26 cellular contexts compared by ENCODE assay signal in genomic region chr20:57456116-57456515, GRCh38.
A peak's percentile ranks its signal among the peaks of the same experiment; 100 is the strongest.
DNase-seq lines count a peak whose midpoint lies in the region; ATAC-seq, FAIRE-seq and TF ChIP-seq lines count a peak whose summit lies in the region.
"Had no signal": no experiment of that assay in that cellular context is flagged by ENCODE, and none has a peak within 500 bp of the region (broad histone marks: within the 10 kb centered on the region; RNA-seq: fewer than 3 reads in every experiment).

No MANE protein-coding gene starts in this region.

- TF ChIP-seq EP300 in esophagus muscularis mucosa (IDR thresholded peaks at IDR 0.05): no peak

- no peak overlapping the region for H3K4me3 ChIP-seq in BLaER1 treated with 17β-estradiol and CSF1 and Interleukin-3, amounts not matched to agents 10 nM and 100 nM
- no peak overlapping the region for H3K4me3 ChIP-seq in esophagus muscularis mucosa
- no peak overlapping the region for H3K4me3 ChIP-seq in spleen
- H3K4me3 ChIP-seq: A549, GM23338 had no signal

- H3K9ac ChIP-seq in BLaER1 treated with 17β-estradiol and CSF1 and Interleukin-3, amounts not matched to agents 10 nM and 100 nM: no peak overlapping the region

- H4K20me1 ChIP-seq in BLaER1 treated with 17β-estradiol and CSF1 and Interleukin-3, amounts not matched to agents 10 nM and 100 nM: no peaks in the 10 kb centered on the region

- intact Hi-C loops in esophagus muscularis mucosa (cut with DNase I) (no loop called here), spleen (cut with DNase I; ENCODE audit: low total_unique reads) (no loop called here)

- no peaks in the 10 kb centered on the region for H3K36me3 ChIP-seq in BLaER1 treated with 17β-estradiol and CSF1 and Interleukin-3, amounts not matched to agents 10 nM and 100 nM
- H3K36me3 ChIP-seq in esophagus muscularis mucosa (no peaks in the 10 kb centered on the region), spleen (no peaks in the 10 kb centered on the region)

- ATAC-seq in HG03095 (IDR thresholded peaks at IDR 0.05; ENCODE audit: unreplicated experiment): no peak
- ATAC-seq: A549; CD8-positive, alpha-beta T cell; GM23338; HCT116 had no signal

- no peak for TF ChIP-seq CTCF in esophagus muscularis mucosa (IDR thresholded peaks at IDR 0.05)
- no peak for TF ChIP-seq CTCF in spleen (IDR thresholded peaks at IDR 0.05 in 8 of 11, conservative IDR thresholded peaks at IDR 0.05 in 3 of 11)

- no peaks in the 10 kb centered on the region for H3K27me3 ChIP-seq in BLaER1 treated with 17β-estradiol and CSF1 and Interleukin-3, amounts not matched to agents 10 nM and 100 nM
- H3K27me3 ChIP-seq in esophagus muscularis mucosa: no peaks in the 10 kb centered on the region
- no peaks in the 10 kb centered on the region for H3K27me3 ChIP-seq in spleen (replicated peaks in 1 of 7)

- peaks cover 0 to 13% (median 0%) of the 10 kb centered on the region in 11 experiments; a peak in 4 of 22 replicates for H3K9me3 ChIP-seq in BLaER1 treated with 17β-estradiol and CSF1 and Interleukin-3, amounts not matched to agents 10 nM and 100 nM (replicated peaks in 1 of 11)
- H3K9me3 ChIP-seq in esophagus muscularis mucosa (no peaks in the 10 kb centered on the region), spleen (no peaks in the 10 kb centered on the region)
- H3K9me3 ChIP-seq: A549, Caco-2 had no signal

- TF ChIP-seq POLR2A in esophagus muscularis mucosa (IDR thresholded peaks at IDR 0.05; ENCODE audit: low read depth) (no peak), spleen (IDR thresholded peaks at IDR 0.05) (no peak)

- 89% methylated on average over 13 of the region's 13 CpGs for WGBS in esophagus muscularis mucosa
- WGBS in spleen, 5 donors: 93 to 98% (median 97%) methylated on average over 11 to 13 of the region's 13 CpGs

- H3K27ac ChIP-seq in BLaER1 treated with 17β-estradiol and CSF1 and Interleukin-3, amounts not matched to agents 10 nM and 100 nM: peak overlapping the region in 8 of 11 experiments; percentile 21 to 99 (median 98); a peak in 11 of 22 replicates
- peak overlapping the region; percentile 4 to 76 (median 72) for H3K27ac ChIP-seq in esophagus muscularis mucosa (replicated peaks in 1 of 4)
- no peak overlapping the region for H3K27ac ChIP-seq in spleen
- H3K27ac ChIP-seq: A549, C4-2B had no signal

- DNase-seq in HTR-8/SVneo (ENCODE audit: insufficient read length, low spot score) (no peak), esophagus muscularis mucosa (ENCODE audit: extremely low spot score) (no peak), spleen (peak; percentile 64), MV-4-11 (lab: John Stamatoyannopoulos, UW) (no peak), D341Med (ENCODE audit: low spot score) (no peak), Ammon's horn (ENCODE audit: low spot score) (no peak)
- DNase-seq: 8988T; ACHN; AML-193; Caco-2; CD4-positive, CD25-positive, alpha-beta regulatory T cell; CD8-positive, alpha-beta T cell; DMS 273 treated with DMSO at 0.1 percent for 48 hours; DMS79 treated with DMSO at 0.1 percent for 48 hours; GF-D8; H9; HFFc6 had no signal

- H3K4me1 ChIP-seq in BLaER1 treated with 17β-estradiol and CSF1 and Interleukin-3, amounts not matched to agents 10 nM and 100 nM: peaks cover 59 to 99% (median 89%) of the 10 kb centered on the region in 10 experiments
- H3K4me1 ChIP-seq in esophagus muscularis mucosa (peaks cover 24 to 63% (median 53%) of the 10 kb centered on the region in 4 donors), spleen (peaks cover 11 to 58% (median 27%) of the 10 kb centered on the region in 6 donors)
- H3K4me1 ChIP-seq: A549, Caco-2 had no signal

- peak; percentile 85 for FAIRE-seq in HTR-8/SVneo (lab: Jason Lieb, UNC)
- FAIRE-seq: A549, D721Med, GM12891, GM18507 had no signal

- peak overlapping the region in 2 of 11 experiments; percentile 94 to 99; a peak in 2 of 22 replicates for H3K4me2 ChIP-seq in BLaER1 treated with 17β-estradiol and CSF1 and Interleukin-3, amounts not matched to agents 10 nM and 100 nM
- H3K4me2 ChIP-seq: A549, GM23338 had no signal

Comparison
In these comparisons a context has a peak if more than half of its experiments do, and no peak if none do; other contexts are left out.
1. H3K27ac ChIP-seq: peak in BLaER1 treated with 17β-estradiol and CSF1 and Interleukin-3, amounts not matched to agents 10 nM and 100 nM (8 of 11) and esophagus muscularis mucosa (4 of 4); none in spleen (0 of 8).